ENCODE assay signal across 8 cellular contexts in genomic region chr17:39926135-39926587, GRCh38. TPM values are rescaled to one million over a fixed set of nuclear protein-coding genes. Genes with fewer than 3 reads are reported as not detected.
DNase-seq lines count a peak whose midpoint lies in the region; ATAC-seq and TF ChIP-seq lines count a peak whose summit lies in the region.

No MANE protein-coding gene starts in this region.

- no peak for TF ChIP-seq CTCF in astrocyte of the spinal cord (IDR thresholded peaks at IDR 0.05; ENCODE audit: low read depth, low read length)

- peak overlapping the region in 1 of 2 donors; percentile 91 for H3K27ac ChIP-seq in mucosa of rectum (ENCODE audit: low read depth in 2 of 2, low read length in 2 of 2)

- DNase-seq in stimulated activated CD8-positive, alpha-beta memory T cell treated with anti-CD3 and anti-CD28 coated beads, Interleukin-12 subunit alpha, Interleukin-12 subunit beta, amount 100 ng/mL, for 1 hour (ENCODE audit: low read depth) = peak; percentile 45
- DNase-seq in stimulated activated CD8-positive, alpha-beta memory T cell treated with anti-CD3 and anti-CD28 coated beads, Interleukin-4, amount 100 ng/mL, for 48 hours = no peak
- DNase-seq in astrocyte of the spinal cord (ENCODE audit: low read depth, low spot score) = no peak
- no peak for DNase-seq in HPDE6-E6E7 (ENCODE audit: extremely low spot score)
- no peak for DNase-seq in NCI-H524 (lab: John Stamatoyannopoulos, UW)
- DNase-seq in mucosa of gallbladder (ENCODE audit: low spot score) = no peak

- H3K9ac ChIP-seq in mucosa of rectum (ENCODE audit: low read depth in 1 of 2, low read length in 2 of 2) = peak overlapping the region; percentile 79 to 80

- in situ Hi-C loops in astrocyte of the spinal cord (cut with HindIII; ENCODE audit: low sequenced_read_pairs) = no loop called here

- H3K4me1 ChIP-seq in mucosa of rectum (ENCODE audit: control insufficient read depth in 2 of 2, insufficient read depth in 2 of 2, low read length in 2 of 2) = peaks cover 15 to 31% of the 10 kb centered on the region in 2 donors

- peaks cover 27 to 31% of the 10 kb centered on the region in 2 donors for H3K36me3 ChIP-seq in mucosa of rectum (ENCODE audit: control insufficient read depth in 2 of 2, insufficient read depth in 2 of 2, low read length in 2 of 2)

- H3K4me3 ChIP-seq in astrocyte of the spinal cord (ENCODE audit: low read depth, low read length) = peak overlapping the region; percentile 80
- peak overlapping the region; percentile 80 to 92 for H3K4me3 ChIP-seq in mucosa of rectum (ENCODE audit: low read length in 2 of 2)

- ATAC-seq in GM18873 (IDR thresholded peaks at IDR 0.05; ENCODE audit: low FRiP score, unreplicated experiment) = no peak

- no peaks in the 10 kb centered on the region for H3K9me3 ChIP-seq in mucosa of rectum (ENCODE audit: control insufficient read depth in 2 of 2, low read length in 2 of 2)

- no peaks in the 10 kb centered on the region for H3K27me3 ChIP-seq in mucosa of rectum (ENCODE audit: control insufficient read depth in 2 of 2, insufficient read depth in 2 of 2, low read length in 2 of 2)

RNA-seq across cellular contexts. Expression of gene ORMDL3, which starts 1.2 kb away (rescaled TPM):
- total RNA-seq in mucosa of gallbladder = 73.6 TPM

RNA-seq across cellular contexts. Expression of gene LRRC3C, which starts 1.4 kb away (rescaled TPM):
- total RNA-seq in mucosa of gallbladder = not detected

RNA-seq across cellular contexts. Expression of gene GSDMB, which starts 7.7 kb away (rescaled TPM):
- 26.9 TPM for total RNA-seq in mucosa of gallbladder

RNA-seq across cellular contexts. Expression of gene GSDMA, which starts 36.6 kb away (rescaled TPM):
- not detected for total RNA-seq in mucosa of gallbladder

RNA-seq across cellular contexts. Expression of gene PSMD3, which starts 54.4 kb away (rescaled TPM):
- total RNA-seq in mucosa of gallbladder = 69.5 TPM
